ENCODE assay signal across 8 cellular contexts in the genomic region with DNA sequence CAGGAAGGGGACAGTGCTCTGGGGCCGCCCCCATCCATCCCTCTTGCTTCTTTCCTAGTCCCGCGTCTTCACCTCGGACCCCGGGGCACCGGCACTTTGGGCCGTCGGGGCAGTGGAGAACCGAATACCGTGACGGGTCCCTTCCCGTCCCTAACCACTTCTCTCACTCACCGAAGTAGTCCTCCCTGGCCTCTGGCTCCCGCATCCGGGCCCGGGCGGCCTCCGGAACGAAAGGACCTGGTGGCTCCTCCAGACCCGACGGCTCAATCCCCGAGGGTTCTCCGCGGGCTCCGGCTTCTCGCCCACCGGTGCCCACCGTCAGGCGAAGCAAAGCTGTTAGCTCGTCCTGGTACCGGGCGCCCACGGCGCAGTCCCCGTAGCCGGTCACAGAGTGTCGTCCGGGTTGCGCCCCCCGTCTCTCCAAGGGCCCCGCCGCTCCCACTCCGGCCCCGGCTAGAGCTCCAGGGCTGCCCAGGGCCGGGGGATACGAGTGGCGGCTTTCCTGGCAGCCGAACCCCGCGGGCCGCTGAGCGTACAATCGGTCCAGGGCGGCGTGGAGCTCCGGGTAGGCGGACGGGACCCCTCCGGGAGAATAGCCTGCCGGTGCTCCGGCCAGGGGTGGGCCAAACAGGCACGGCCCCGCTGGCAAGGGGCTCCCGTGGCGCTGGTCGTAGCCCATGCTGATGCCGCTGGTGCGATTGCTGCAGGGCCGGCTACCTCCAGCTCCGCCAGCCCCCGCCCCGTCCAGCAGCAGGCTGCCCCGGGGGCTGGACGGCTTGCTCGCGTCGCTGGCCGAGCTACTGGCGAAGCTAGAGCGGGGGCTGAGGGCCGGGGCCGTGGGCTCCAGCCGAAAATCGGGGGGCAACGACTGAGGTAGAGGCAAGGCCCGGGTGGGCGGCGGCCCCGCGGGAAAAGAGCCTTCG. TPM values are rescaled to one million over a fixed set of nuclear protein-coding genes. Genes with fewer than 3 reads are reported as not detected.
A peak's percentile ranks its signal among the peaks of the same experiment; 100 is the strongest.
DNase-seq lines count a peak whose midpoint lies in the region; ATAC-seq and TF ChIP-seq lines count a peak whose summit lies in the region.

No MANE protein-coding gene starts in this region.

- H3K9me3 ChIP-seq in SK-N-MC (ENCODE audit: low read depth, low read length): no peaks in the 10 kb centered on the region

- H3K9ac ChIP-seq in SK-N-MC (ENCODE audit: insufficient read length): peak overlapping the region; percentile 89

- peak overlapping the region; percentile 83 for H3K4me3 ChIP-seq in SK-N-MC

- ATAC-seq in natural killer cell (peak in 2 of 3 donors; percentile 12 to 14), GM19395 (IDR thresholded peaks at IDR 0.05; ENCODE audit: unreplicated experiment) (no peak), GM21737 (IDR thresholded peaks at IDR 0.05; ENCODE audit: unreplicated experiment) (no peak)

- peak overlapping the region; percentile 53 for H3K4me3 Mint-ChIP-seq in natural killer cell

- H3K9me3 Mint-ChIP-seq in natural killer cell: no peaks in the 10 kb centered on the region

- peaks cover 11% of the 10 kb centered on the region for H3K36me3 ChIP-seq in SK-N-MC (ENCODE audit: insufficient read depth, low read length)

- peaks cover 0 to 15% of the 10 kb centered on the region in 2 donors for H3K27me3 Mint-ChIP-seq in natural killer cell (ENCODE audit: low read depth in 2 of 2)

- no peak for TF ChIP-seq CTCF in natural killer cell (IDR thresholded peaks at IDR 0.05)

- H3K27ac Mint-ChIP-seq in natural killer cell: no peak overlapping the region

- intact Hi-C loops in natural killer cell (cut with micrococcal nuclease) (loop anchor here (2.0 to 5.0 kb wide), 2 partner anchors 159 to 595 kb away; no protein-coding TSS in a partner anchor), head of caudate nucleus (cut with DNase I) (loop anchor here (10.0 kb wide), 1 partner anchor 47 kb away; no protein-coding TSS in a partner anchor)

- H3K27ac ChIP-seq in SK-N-MC: peak overlapping the region; percentile 86
- peak overlapping the region; percentile 100 for H3K27ac ChIP-seq in epithelial cell of prostate

- peak; percentile 65 for DNase-seq in ELF-1 (ENCODE audit: low read depth, low spot score)
- DNase-seq in SK-N-MC (ENCODE audit: low read depth, low spot score): no peak
- DNase-seq in epithelial cell of prostate (ENCODE audit: low read depth, low spot score): no peak
- DNase-seq in natural killer cell: no peak
- DNase-seq in head of caudate nucleus: no peak
- no peak for DNase-seq in hippocampal formation (lab: John Stamatoyannopoulos, UW)

- peaks cover 4 to 6% of the 10 kb centered on the region in 2 donors for H3K4me1 Mint-ChIP-seq in natural killer cell

- no peaks in the 10 kb centered on the region for H3K36me3 Mint-ChIP-seq in natural killer cell

RNA-seq across cellular contexts. Expression of a gene that starts 1.0 kb away (rescaled TPM):
- under 1 TPM; 0.45 to 0.61 (median 0.56) TPM for total RNA-seq in natural killer cell

RNA-seq across cellular contexts. Expression of a gene that starts 24.5 kb away (rescaled TPM):
- total RNA-seq in natural killer cell: 10 to 100 TPM; 17.0 to 21.2 (median 20.2) TPM

RNA-seq across cellular contexts. Expression of a gene that starts 28.6 kb away (rescaled TPM):
- 10 to 100 TPM; 12.1 to 15.1 (median 13.6) TPM for total RNA-seq in natural killer cell

RNA-seq across cellular contexts. Expression of a gene that starts 52.2 kb away (rescaled TPM):
- total RNA-seq in natural killer cell: 10 to 100 TPM; 16.3 to 22.4 (median 18.5) TPM

RNA-seq across cellular contexts. Expression of a gene that starts 53.3 kb away (rescaled TPM):
- total RNA-seq in natural killer cell: 10 to 100 TPM; 15.7 to 19.1 (median 16.4) TPM

Comparison
In these comparisons a context has a peak if more than half of its experiments do, and no peak if none do; other contexts are left out.
1. ATAC-seq: peak in natural killer cell (2 of 3); none in GM19395 (single experiment) and GM21737 (single experiment).